Comparison of ENCODE assay signal across 8 cellular contexts in the genomic region with DNA sequence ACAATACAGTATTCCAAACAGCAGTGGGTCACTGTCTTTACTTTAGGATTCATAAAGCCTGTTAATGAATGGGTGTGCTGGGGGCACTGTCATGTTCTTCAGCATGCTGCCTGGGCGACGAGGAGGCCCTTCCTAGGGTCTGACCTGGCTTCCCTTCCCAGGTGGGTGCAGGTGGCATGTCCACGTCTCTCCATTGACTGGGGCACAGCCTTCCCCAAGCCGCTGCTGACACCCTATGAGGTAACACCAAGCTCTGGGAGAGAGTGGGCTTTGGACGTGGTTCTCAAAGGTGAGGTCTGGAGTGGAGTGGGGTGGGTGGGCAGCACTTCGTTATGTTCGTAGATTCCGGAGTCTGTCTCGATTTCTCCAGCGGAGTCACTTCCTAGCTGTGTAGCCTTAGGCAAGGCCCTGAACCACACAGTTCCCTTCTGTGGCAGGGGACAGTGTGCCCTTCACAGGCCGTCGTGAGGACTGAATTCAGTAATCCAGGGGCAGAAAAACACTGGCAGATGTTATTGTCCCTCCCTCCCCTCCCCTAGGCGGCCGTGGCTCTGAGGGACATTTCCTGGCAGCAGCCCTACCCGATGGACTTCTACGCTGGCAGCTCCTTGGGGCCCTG. TPM values are rescaled to one million over a fixed set of nuclear protein-coding genes. Genes with fewer than 3 reads are reported as not detected.
DNase-seq lines count a peak whose midpoint lies in the region; ATAC-seq, FAIRE-seq and TF ChIP-seq lines count a peak whose summit lies in the region.

No MANE protein-coding gene starts in this region.

- peak overlapping the region; percentile 95 for H2AFZ ChIP-seq in keratinocyte (ENCODE audit: control insufficient read depth, low read length)

- no peak for TF ChIP-seq CTCF in keratinocyte (optimal IDR thresholded peaks at IDR 0.05 in 1 of 3, IDR thresholded peaks at IDR 0.05 in 1 of 3, conservative IDR thresholded peaks at IDR 0.05 in 1 of 3; ENCODE audit: extremely low read depth in 1 of 3, insufficient read depth in 2 of 3, low read length in 3 of 3)

- dilution Hi-C loops in keratinocyte (cut with MboI; ENCODE audit: extremely low pct_ligation_motif_present, low sequenced_read_pairs), result no loop called here

- peaks cover 6% of the 10 kb centered on the region for H4K20me1 ChIP-seq in keratinocyte (ENCODE audit: control insufficient read depth, extremely low read depth, insufficient read depth, low read length)

- peaks cover 66% of the 10 kb centered on the region for H3K36me3 Mint-ChIP-seq in activated T-helper 17 cell treated with anti-CD3 and anti-CD28 coated beads, Interleukin-2, amount 50 U/mL, for 72 hours (ENCODE audit: low read depth)

- peak overlapping the region; percentile 95 for H3K4me3 Mint-ChIP-seq in activated T-helper 17 cell treated with anti-CD3 and anti-CD28 coated beads, Interleukin-2, amount 50 U/mL, for 72 hours

- H3K4me3 ChIP-seq in keratinocyte (ENCODE audit: control insufficient read depth in 2 of 3, extremely low read depth in 1 of 3, insufficient read depth in 2 of 3, low read depth in 1 of 3, low read length in 3 of 3), result peak overlapping the region; percentile 63 to 79 (median 72)

- peaks cover 9% of the 10 kb centered on the region for H3K4me1 Mint-ChIP-seq in activated T-helper 17 cell treated with anti-CD3 and anti-CD28 coated beads, Interleukin-2, amount 50 U/mL, for 72 hours

- H3K9ac ChIP-seq in keratinocyte (ENCODE audit: control insufficient read depth, extremely low read depth, insufficient read depth, low read length), result no peak overlapping the region

- H3K9me1 ChIP-seq in keratinocyte (ENCODE audit: control insufficient read depth, extremely low read depth, insufficient read depth, low read length), result peaks cover 3% of the 10 kb centered on the region

- H3K4me1 ChIP-seq in keratinocyte (ENCODE audit: control insufficient read depth, extremely low read depth, insufficient read depth, low read length), result peaks cover 31% of the 10 kb centered on the region

- DNase-seq in NCI-H2227 (lab: John Stamatoyannopoulos, UW; ENCODE audit: unreplicated experiment), result peak; percentile 67
- no peak for DNase-seq in NCI-H2227 treated with DMSO at 0.1 percent for 48 hours (lab: John Stamatoyannopoulos, UW)
- DNase-seq in keratinocyte (ENCODE audit: low read depth, low spot score), result no peak
- DNase-seq in NAMALWA (ENCODE audit: low spot score), result no peak
- no peak for DNase-seq in H4 (ENCODE audit: low spot score)

- H3K27me3 Mint-ChIP-seq in activated T-helper 17 cell treated with anti-CD3 and anti-CD28 coated beads, Interleukin-2, amount 50 U/mL, for 72 hours, result no peaks in the 10 kb centered on the region

- peaks cover 9 to 19% of the 10 kb centered on the region in 2 experiments for H3K36me3 ChIP-seq in keratinocyte (ENCODE audit: control insufficient read depth in 2 of 2, extremely low read depth in 1 of 2, insufficient read depth in 2 of 2, low read length in 2 of 2)

- H3K27ac ChIP-seq in keratinocyte (ENCODE audit: control insufficient read depth, insufficient read depth, low read length), result peak overlapping the region; percentile 26
- H3K27ac ChIP-seq in temporal lobe (ENCODE audit: low read depth, low read length), result peak overlapping the region; percentile 89

- no peak for ATAC-seq in activated T-helper 17 cell treated with anti-CD3 and anti-CD28 coated beads, Interleukin-2, amount 50 U/mL, for 72 hours (replicated peaks)
- no peak for ATAC-seq in GM18870 (IDR thresholded peaks at IDR 0.05; ENCODE audit: unreplicated experiment)

- peak overlapping the region; percentile 71 for H3K4me2 ChIP-seq in keratinocyte (ENCODE audit: control insufficient read depth, extremely low read depth, insufficient read depth, low read depth, low read length)

- peak; percentile 36 for FAIRE-seq in keratinocyte (lab: Jason Lieb, UNC)

- peaks cover 16% of the 10 kb centered on the region for H3K79me2 ChIP-seq in keratinocyte (ENCODE audit: control insufficient read depth, insufficient read depth, low read length)

- H3K27me3 ChIP-seq in keratinocyte (ENCODE audit: control insufficient read depth, extremely low read depth, insufficient read depth, low read length), result no peaks in the 10 kb centered on the region

- no peaks in the 10 kb centered on the region for H3K9me3 Mint-ChIP-seq in activated T-helper 17 cell treated with anti-CD3 and anti-CD28 coated beads, Interleukin-2, amount 50 U/mL, for 72 hours

- H3K9me3 ChIP-seq in keratinocyte (ENCODE audit: control insufficient read depth, low read depth, low read length), result no peaks in the 10 kb centered on the region

- H3K27ac Mint-ChIP-seq in activated T-helper 17 cell treated with anti-CD3 and anti-CD28 coated beads, Interleukin-2, amount 50 U/mL, for 72 hours, result no peak overlapping the region

RNA-seq across cellular contexts. Expression of a gene that starts 0.8 kb away (rescaled TPM):
- total RNA-seq in activated T-helper 17 cell treated with anti-CD3 and anti-CD28 coated beads, Interleukin-2, amount 50 U/mL, for 72 hours, result 10 to 100 TPM; 20.7 to 39.3 TPM
- polyA plus RNA-seq in keratinocyte, result 41.2 to 58.1 TPM (median 53.5 TPM) in 3 replicates
- 3.8 TPM for polyA plus RNA-seq in keratinocyte (2011; ENCODE audit: low read depth)
- polyA plus RNA-seq in keratinocyte (2011; cell fraction: cytosol; rRNA removed), result 49.1 and 57.0 TPM in 2 replicates
- polyA plus RNA-seq in keratinocyte (2011; cell fraction: nucleus; rRNA removed), result 17.6 and 24.7 TPM in 2 replicates
- polyA plus RNA-seq in keratinocyte (2012; ENCODE audit: low replicate concordance), result 31.2 and 45.0 TPM in 2 replicates
- polyA minus RNA-seq in keratinocyte, result 31.3 to 46.1 TPM (median 45.4 TPM) in 3 replicates
- polyA minus RNA-seq in keratinocyte (2011; cell fraction: cytosol; rRNA and poly(A)+ RNA removed), result 34.9 TPM
- polyA minus RNA-seq in keratinocyte (2011; cell fraction: nucleus; rRNA and poly(A)+ RNA removed), result 3.7 and 4.8 TPM in 2 replicates
- total RNA-seq in temporal lobe, result 8.4 TPM
- 40.3 and 49.8 TPM in 2 replicates for total RNA-seq in H4 (2014; rRNA removed; shearing (Covaris generic))

RNA-seq across cellular contexts. Expression of a gene that starts 11.1 kb away (rescaled TPM):
- total RNA-seq in activated T-helper 17 cell treated with anti-CD3 and anti-CD28 coated beads, Interleukin-2, amount 50 U/mL, for 72 hours, result 10 to 100 TPM; 36.9 to 40.2 TPM
- polyA plus RNA-seq in keratinocyte, result 18.9 to 28.8 TPM (median 22.6 TPM) in 3 replicates
- polyA plus RNA-seq in keratinocyte (2011; ENCODE audit: low read depth), result 25.6 TPM
- 16.4 and 23.0 TPM in 2 replicates for polyA plus RNA-seq in keratinocyte (2011; cell fraction: cytosol; rRNA removed)
- 60.2 and 66.6 TPM in 2 replicates for polyA plus RNA-seq in keratinocyte (2011; cell fraction: nucleus; rRNA removed)
- polyA plus RNA-seq in keratinocyte (2012; ENCODE audit: low replicate concordance), result 20.3 and 26.1 TPM in 2 replicates
- 20.7 to 57.0 TPM (median 32.0 TPM) in 3 replicates for polyA minus RNA-seq in keratinocyte
- 24.7 TPM for polyA minus RNA-seq in keratinocyte (2011; cell fraction: cytosol; rRNA and poly(A)+ RNA removed)
- polyA minus RNA-seq in keratinocyte (2011; cell fraction: nucleus; rRNA and poly(A)+ RNA removed), result 19.8 and 26.3 TPM in 2 replicates
- 23.1 TPM for total RNA-seq in temporal lobe
- 12.3 and 16.5 TPM in 2 replicates for total RNA-seq in H4 (2014; rRNA removed; shearing (Covaris generic))

RNA-seq across cellular contexts. Expression of a gene that starts 13.9 kb away (rescaled TPM):
- total RNA-seq in activated T-helper 17 cell treated with anti-CD3 and anti-CD28 coated beads, Interleukin-2, amount 50 U/mL, for 72 hours, result 10 to 100 TPM; 22.8 to 24.4 TPM
- polyA plus RNA-seq in keratinocyte, result 0.64 to 1.1 TPM (median 0.92 TPM) in 3 replicates
- polyA plus RNA-seq in keratinocyte (2011; ENCODE audit: low read depth), result not detected
- polyA plus RNA-seq in keratinocyte (2011; cell fraction: cytosol; rRNA removed), result 0.23 and 0.82 TPM in 2 replicates
- polyA plus RNA-seq in keratinocyte (2011; cell fraction: nucleus; rRNA removed), result 1.4 and 1.5 TPM in 2 replicates
- polyA plus RNA-seq in keratinocyte (2012; ENCODE audit: low replicate concordance), result 0.45 and 1.7 TPM in 2 replicates
- 0.58 to 1.4 TPM (median 1.3 TPM) in 3 replicates for polyA minus RNA-seq in keratinocyte
- polyA minus RNA-seq in keratinocyte (2011; cell fraction: cytosol; rRNA and poly(A)+ RNA removed), result 6.5 TPM
- polyA minus RNA-seq in keratinocyte (2011; cell fraction: nucleus; rRNA and poly(A)+ RNA removed), result 2.1 and 3.1 TPM in 2 replicates
- 2.5 TPM for total RNA-seq in temporal lobe
- total RNA-seq in H4 (2014; rRNA removed; shearing (Covaris generic)), result 0.08 TPM in 1 of 2 replicates, not detected in the other

RNA-seq across cellular contexts. Expression of a gene that starts 15.9 kb away (rescaled TPM):
- total RNA-seq in activated T-helper 17 cell treated with anti-CD3 and anti-CD28 coated beads, Interleukin-2, amount 50 U/mL, for 72 hours, result under 1 TPM in 1 of 2 donors, not detected in 1; 0.09 TPM
- 2.3 to 3.4 TPM (median 2.4 TPM) in 3 replicates for polyA plus RNA-seq in keratinocyte
- polyA plus RNA-seq in keratinocyte (2011; ENCODE audit: low read depth), result 2.1 TPM
- 1.5 and 2.8 TPM in 2 replicates for polyA plus RNA-seq in keratinocyte (2011; cell fraction: cytosol; rRNA removed)
- polyA plus RNA-seq in keratinocyte (2011; cell fraction: nucleus; rRNA removed), result 4.2 and 6.1 TPM in 2 replicates
- polyA plus RNA-seq in keratinocyte (2012; ENCODE audit: low replicate concordance), result 3.4 and 3.8 TPM in 2 replicates
- 1.1 to 2.0 TPM (median 1.4 TPM) in 3 replicates for polyA minus RNA-seq in keratinocyte
- 5.8 TPM for polyA minus RNA-seq in keratinocyte (2011; cell fraction: cytosol; rRNA and poly(A)+ RNA removed)
- polyA minus RNA-seq in keratinocyte (2011; cell fraction: nucleus; rRNA and poly(A)+ RNA removed), result 4.0 and 4.9 TPM in 2 replicates
- 18.2 TPM for total RNA-seq in temporal lobe
- 0.48 and 1.3 TPM in 2 replicates for total RNA-seq in H4 (2014; rRNA removed; shearing (Covaris generic))
